ENCODE assay signal across 23 cellular contexts in genomic region chr7:45048748-45049147, GRCh38. TPM values are rescaled to one million over a fixed set of nuclear protein-coding genes. Genes with fewer than 3 reads are reported as not detected.
DNase-seq lines count a peak whose midpoint lies in the region; ATAC-seq and TF ChIP-seq lines count a peak whose summit lies in the region.
"Had no signal": no experiment of that assay in that cellular context is flagged by ENCODE, and none has a peak within 500 bp of the region (broad histone marks: within the 10 kb centered on the region; RNA-seq: fewer than 3 reads in every experiment).

No MANE protein-coding gene starts in this region.

- peak overlapping the region; percentile 69 for H3K27ac Mint-ChIP-seq in activated T-cell treated with anti-CD3 and anti-CD28 coated beads, Interleukin-2, amount 50 U/mL, for 24 hours
- peak overlapping the region; percentile 30 for H3K27ac Mint-ChIP-seq in activated B cell treated with CpG ODN at 0.5 μM for 24 hours

- DNase-seq in activated T-cell treated with anti-CD3 and anti-CD28 coated beads, Interleukin-2, amount 50 U/mL, for 24 hours, result peak; percentile 24
- DNase-seq in activated T-cell treated with anti-CD3 and anti-CD28 coated beads, Interleukin-2, amount 50 U/mL, for 48 hours, result no peak
- DNase-seq in Daoy (ENCODE audit: low read depth) (peak; percentile 28), activated B cell treated with CpG ODN at 0.5 μM for 24 hours (no peak), kidney tubule cell (ENCODE audit: low spot score) (peak; percentile 66), CD1c-positive myeloid dendritic cell (ENCODE audit: extremely low spot score) (no peak)
- DNase-seq: ACHN; activated CD4-positive, alpha-beta memory T cell treated with anti-CD3 and anti-CD28 coated beads for 36 hours; erythroblast; foreskin fibroblast; H7; heart right ventricle; Karpas-422; naive thymus-derived CD8-positive, alpha-beta T cell; NCI-H1694; NCI-H2171; retina; stimulated activated CD4-positive, alpha-beta T cell treated with anti-CD3 and anti-CD28 coated beads, Interleukin-2, amount 100 ng/mL, for 24 hours; WERI-Rb-1 had no signal

- TF ChIP-seq CTCF in activated B cell treated with CpG ODN at 0.5 μM for 24 hours (IDR thresholded peaks at IDR 0.05), result no peak

- ATAC-seq in activated B cell treated with CpG ODN at 0.5 μM for 24 hours (ENCODE audit: low read depth), result no peak
- no peak for ATAC-seq in GM18505 (IDR thresholded peaks at IDR 0.05; ENCODE audit: unreplicated experiment)
- ATAC-seq in GM19397 (IDR thresholded peaks at IDR 0.05; ENCODE audit: unreplicated experiment), result no peak
- ATAC-seq: heart right ventricle; naive thymus-derived CD8-positive, alpha-beta T cell; SK-N-SH treated with all-trans-retinoic acid at 6 μM for 48 hours had no signal

- no peaks in the 10 kb centered on the region for H3K27me3 Mint-ChIP-seq in activated T-cell treated with anti-CD3 and anti-CD28 coated beads, Interleukin-2, amount 50 U/mL, for 24 hours
- no peaks in the 10 kb centered on the region for H3K27me3 Mint-ChIP-seq in activated B cell treated with CpG ODN at 0.5 μM for 24 hours
- H3K27me3 Mint-ChIP-seq: activated CD4-positive, alpha-beta memory T cell treated with anti-CD3 and anti-CD28 coated beads for 36 hours; activated naive CD4-positive, alpha-beta T cell treated with anti-CD3 and anti-CD28 coated beads, Interleukin-2, amount 50 U/mL, for 24 hours; naive thymus-derived CD8-positive, alpha-beta T cell had no signal

- intact Hi-C loops in activated B cell treated with CpG ODN at 0.5 μM for 24 hours (cut with micrococcal nuclease), result no loop called here

- H3K4me1 Mint-ChIP-seq in activated T-cell treated with anti-CD3 and anti-CD28 coated beads, Interleukin-2, amount 50 U/mL, for 24 hours (ENCODE audit: low read depth), result peaks cover 70% of the 10 kb centered on the region
- peaks cover 51% of the 10 kb centered on the region for H3K4me1 Mint-ChIP-seq in activated B cell treated with CpG ODN at 0.5 μM for 24 hours

- H3K36me3 Mint-ChIP-seq in activated T-cell treated with anti-CD3 and anti-CD28 coated beads, Interleukin-2, amount 50 U/mL, for 24 hours (ENCODE audit: low read depth), result peaks cover 84% of the 10 kb centered on the region
- peaks cover 74% of the 10 kb centered on the region for H3K36me3 Mint-ChIP-seq in activated B cell treated with CpG ODN at 0.5 μM for 24 hours (ENCODE audit: low read depth)

- no peak for TF ChIP-seq POLR2A in GM18505 (IDR thresholded peaks at IDR 0.05; ENCODE audit: borderline replicate concordance, extremely low read depth, insufficient read depth, insufficient read length)

- H3K9me3 Mint-ChIP-seq in activated T-cell treated with anti-CD3 and anti-CD28 coated beads, Interleukin-2, amount 50 U/mL, for 24 hours, result no peaks in the 10 kb centered on the region
- H3K9me3 Mint-ChIP-seq in activated B cell treated with CpG ODN at 0.5 μM for 24 hours, result no peaks in the 10 kb centered on the region
- H3K9me3 Mint-ChIP-seq: activated CD4-positive, alpha-beta memory T cell treated with anti-CD3 and anti-CD28 coated beads for 36 hours; activated naive CD4-positive, alpha-beta T cell treated with anti-CD3 and anti-CD28 coated beads, Interleukin-2, amount 50 U/mL, for 24 hours; naive thymus-derived CD8-positive, alpha-beta T cell had no signal

- no peak overlapping the region for H3K4me3 Mint-ChIP-seq in activated T-cell treated with anti-CD3 and anti-CD28 coated beads, Interleukin-2, amount 50 U/mL, for 24 hours
- no peak overlapping the region for H3K4me3 Mint-ChIP-seq in activated B cell treated with CpG ODN at 0.5 μM for 24 hours
- H3K4me3 Mint-ChIP-seq: activated CD4-positive, alpha-beta memory T cell treated with anti-CD3 and anti-CD28 coated beads for 36 hours; activated naive CD4-positive, alpha-beta T cell treated with anti-CD3 and anti-CD28 coated beads, Interleukin-2, amount 50 U/mL, for 24 hours had no signal

- POLR2A ChIA-PET in activated B cell treated with CpG ODN at 0.5 μM for 24 hours (lab: Charles Lee), result no interaction called here

- CTCF ChIA-PET in activated B cell treated with CpG ODN at 0.5 μM for 24 hours (lab: Charles Lee), result interaction anchor here (0.7 kb wide), 1 partner anchor 69 kb away, joined by 4 read pairs; no protein-coding TSS in a partner anchor

RNA-seq across cellular contexts. Expression of gene NACAD, which starts 40.0 kb away (rescaled TPM):
- 1.6 and 3.2 TPM in 2 replicates for total RNA-seq in Daoy (2014; rRNA removed; shearing (Covaris generic))
- total RNA-seq in activated B cell treated with CpG ODN at 0.5 μM for 24 hours, result 0.33 and 0.93 TPM in 2 replicates

RNA-seq across cellular contexts. Expression of gene CCM2, which starts 48.7 kb away (rescaled TPM):
- total RNA-seq in Daoy (2014; rRNA removed; shearing (Covaris generic)), result 67.6 and 68.8 TPM in 2 replicates
- total RNA-seq in activated B cell treated with CpG ODN at 0.5 μM for 24 hours, result 83.8 and 89.0 TPM in 2 replicates

Comparison
In these comparisons a context has a peak if more than half of its experiments do, and no peak if none do; other contexts are left out.
1. DNase-seq: peak in activated T-cell treated with anti-CD3 and anti-CD28 coated beads, Interleukin-2, amount 50 U/mL, for 24 hours (single experiment), Daoy (single experiment) and kidney tubule cell (single experiment); none in activated T-cell treated with anti-CD3 and anti-CD28 coated beads, Interleukin-2, amount 50 U/mL, for 48 hours (0 of 2), activated B cell treated with CpG ODN at 0.5 μM for 24 hours (single experiment) and CD1c-positive myeloid dendritic cell (single experiment).